In the genomic region with DNA sequence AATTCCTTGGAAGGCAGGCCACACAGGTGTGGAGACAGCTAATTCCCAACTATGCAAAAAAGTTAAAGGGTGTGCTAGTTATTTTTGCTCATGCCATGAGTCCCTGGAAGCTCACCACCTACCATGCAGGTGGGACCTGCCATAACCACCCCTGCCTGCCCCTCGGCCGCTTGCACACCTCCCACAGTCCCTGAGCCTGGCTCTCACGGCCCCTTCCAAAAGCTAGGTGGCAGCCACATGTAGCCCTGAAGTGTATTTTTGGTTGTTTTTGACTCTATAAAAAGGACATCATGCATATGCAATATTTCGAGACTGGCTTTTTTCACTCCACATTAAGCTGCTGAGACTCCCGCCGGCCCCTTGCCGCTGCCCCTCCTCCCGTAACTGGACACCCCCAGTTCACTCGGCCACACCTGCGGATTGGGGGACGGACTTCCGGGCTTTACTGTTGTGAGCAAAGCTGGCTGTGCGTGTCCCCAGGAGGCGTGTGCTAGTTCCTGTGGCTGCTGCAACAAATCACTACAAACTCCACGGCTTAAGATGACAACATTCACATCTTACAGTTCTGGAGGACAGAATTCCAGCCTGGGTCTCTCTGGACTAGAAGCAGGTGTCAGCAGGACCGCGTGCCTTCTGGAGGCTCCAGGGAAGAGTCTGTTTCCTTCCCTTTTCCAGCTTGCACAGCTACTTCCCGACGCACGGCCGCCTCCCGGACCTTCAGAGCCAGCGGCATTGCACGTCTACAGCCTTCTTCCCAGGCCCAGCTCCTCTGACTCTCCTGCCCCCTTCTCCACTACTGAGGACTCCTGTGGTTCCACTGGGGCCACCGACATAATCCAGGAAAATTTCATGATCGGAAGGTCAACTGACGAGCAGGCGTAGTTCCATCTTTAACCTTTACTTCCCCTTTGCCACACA, we compare ENCODE assay signal across 11 cellular contexts. TPM values are rescaled to one million over a fixed set of nuclear protein-coding genes. Genes with fewer than 3 reads are reported as not detected.
DNase-seq lines count a peak whose midpoint lies in the region; ATAC-seq, FAIRE-seq and TF ChIP-seq lines count a peak whose summit lies in the region.
"Had no signal": no experiment of that assay in that cellular context is flagged by ENCODE, and none has a peak within 500 bp of the region (broad histone marks: within the 10 kb centered on the region; RNA-seq: fewer than 3 reads in every experiment).

No MANE protein-coding gene starts in this region.

- no peaks in the 10 kb centered on the region for H4K20me1 ChIP-seq in keratinocyte (ENCODE audit: control insufficient read depth, extremely low read depth, insufficient read depth, low read length)

- ATAC-seq in activated CD8-positive, alpha-beta T cell treated with anti-CD3 and anti-CD28 coated beads for 36 hours = peak; percentile 58
- ATAC-seq in HG03571 (IDR thresholded peaks at IDR 0.05; ENCODE audit: unreplicated experiment) = no peak

- H3K4me2 ChIP-seq in keratinocyte (ENCODE audit: control insufficient read depth, extremely low read depth, insufficient read depth, low read depth, low read length) = peak overlapping the region; percentile 65

- no peak for TF ChIP-seq POLR2A in transverse colon (IDR thresholded peaks at IDR 0.05)

- H2AFZ ChIP-seq in keratinocyte (ENCODE audit: control insufficient read depth, low read length) = peak overlapping the region; percentile 72

- TF ChIP-seq EP300 in transverse colon (IDR thresholded peaks at IDR 0.05; ENCODE audit: low read depth) = no peak

- H3K4me1 ChIP-seq in keratinocyte (ENCODE audit: control insufficient read depth, extremely low read depth, insufficient read depth, low read length) (no peaks in the 10 kb centered on the region), transverse colon (peaks cover 3 to 26% (median 7%) of the 10 kb centered on the region in 4 donors)
- H3K4me1 ChIP-seq: SJSA1 had no signal

- H3K27me3 Mint-ChIP-seq in activated naive CD4-positive, alpha-beta T cell treated with anti-CD3 and anti-CD28 coated beads, Interleukin-2, amount 10 ng/mL, durations not matched to agents 7 days and 5 days = peaks cover 76% of the 10 kb centered on the region
- peaks cover 9% of the 10 kb centered on the region for H3K27me3 Mint-ChIP-seq in activated CD8-positive, alpha-beta T cell treated with anti-CD3 and anti-CD28 coated beads for 36 hours

- in situ Hi-C loops in transverse colon (cut with MboI; ENCODE audit: low pct_ligation_motif_present in 1 of 4, low pct_unique_long_range_greater_than_20kb in 1 of 4, low sequenced_read_pairs in 3 of 4) = no loop called here

- DNase-seq in activated naive CD4-positive, alpha-beta T cell treated with anti-CD3 and anti-CD28 coated beads, Interleukin-2, amount 10 ng/mL, durations not matched to agents 7 days and 5 days = peak; percentile 65
- no peak for DNase-seq in activated naive CD4-positive, alpha-beta T cell (lab: John Stamatoyannopoulos, UW)
- DNase-seq in activated CD8-positive, alpha-beta T cell treated with anti-CD3 and anti-CD28 coated beads for 36 hours = no peak
- DNase-seq in keratinocyte (ENCODE audit: low read depth, low spot score) (no peak), transverse colon (peak; percentile 32), SK-N-DZ (ENCODE audit: low spot score) (no peak), foreskin melanocyte (no peak)

- H3K9me3 ChIP-seq in keratinocyte (ENCODE audit: control insufficient read depth, low read depth, low read length) (no peaks in the 10 kb centered on the region), transverse colon (no peaks in the 10 kb centered on the region)
- H3K9me3 ChIP-seq: SJSA1 had no signal

- POLR2A ChIA-PET in activated CD8-positive, alpha-beta T cell treated with anti-CD3 and anti-CD28 coated beads for 36 hours (lab: Charles Lee) = interaction anchor here (0.6 to 1.3 kb wide), 2 partner anchors 20 to 33 kb away, joined by 3 to 4 read pairs; no protein-coding TSS in a partner anchor

- peaks cover 19% of the 10 kb centered on the region for H3K4me1 Mint-ChIP-seq in activated naive CD4-positive, alpha-beta T cell treated with anti-CD3 and anti-CD28 coated beads, Interleukin-2, amount 10 ng/mL, durations not matched to agents 7 days and 5 days
- H3K4me1 Mint-ChIP-seq in activated CD8-positive, alpha-beta T cell treated with anti-CD3 and anti-CD28 coated beads for 36 hours (ENCODE audit: low read depth) = peaks cover 24% of the 10 kb centered on the region

- peak overlapping the region in 1 of 3 experiments; percentile 11 for H3K4me3 ChIP-seq in keratinocyte (ENCODE audit: control insufficient read depth in 2 of 3, extremely low read depth in 1 of 3, insufficient read depth in 2 of 3, low read depth in 1 of 3, low read length in 3 of 3)
- peak overlapping the region in 1 of 4 donors; percentile 6 for H3K4me3 ChIP-seq in transverse colon
- H3K4me3 ChIP-seq: lung, SJSA1 had no signal

- H3K4me3 Mint-ChIP-seq in activated naive CD4-positive, alpha-beta T cell treated with anti-CD3 and anti-CD28 coated beads, Interleukin-2, amount 10 ng/mL, durations not matched to agents 7 days and 5 days = peak overlapping the region; percentile 18
- no peak overlapping the region for H3K4me3 Mint-ChIP-seq in activated CD8-positive, alpha-beta T cell treated with anti-CD3 and anti-CD28 coated beads for 36 hours

- no peaks in the 10 kb centered on the region for H3K79me2 ChIP-seq in keratinocyte (ENCODE audit: control insufficient read depth, insufficient read depth, low read length)

- H3K36me3 Mint-ChIP-seq in activated naive CD4-positive, alpha-beta T cell treated with anti-CD3 and anti-CD28 coated beads, Interleukin-2, amount 10 ng/mL, durations not matched to agents 7 days and 5 days = no peaks in the 10 kb centered on the region
- no peaks in the 10 kb centered on the region for H3K36me3 Mint-ChIP-seq in activated CD8-positive, alpha-beta T cell treated with anti-CD3 and anti-CD28 coated beads for 36 hours (ENCODE audit: low read depth)

- H3K27me3 ChIP-seq in keratinocyte (ENCODE audit: control insufficient read depth, extremely low read depth, insufficient read depth, low read length) (peaks cover 32% of the 10 kb centered on the region), transverse colon (no peaks in the 10 kb centered on the region)

- dilution Hi-C loops in keratinocyte (cut with MboI; ENCODE audit: extremely low pct_ligation_motif_present, low sequenced_read_pairs) = no loop called here

- H3K9me3 Mint-ChIP-seq in activated naive CD4-positive, alpha-beta T cell treated with anti-CD3 and anti-CD28 coated beads, Interleukin-2, amount 10 ng/mL, durations not matched to agents 7 days and 5 days = no peaks in the 10 kb centered on the region
- H3K9me3 Mint-ChIP-seq in activated CD8-positive, alpha-beta T cell treated with anti-CD3 and anti-CD28 coated beads for 36 hours = no peaks in the 10 kb centered on the region

- H3K27ac ChIP-seq in keratinocyte (ENCODE audit: control insufficient read depth, insufficient read depth, low read length) (no peak overlapping the region), transverse colon (no peak overlapping the region)
- H3K27ac ChIP-seq: C4-2B, SJSA1 had no signal

- WGBS in transverse colon (ENCODE audit: low coverage in 1 of 2), 2 donors = 13 to 26% methylated on average over 11 to 28 of the region's 28 CpGs

- H3K27ac Mint-ChIP-seq in activated naive CD4-positive, alpha-beta T cell treated with anti-CD3 and anti-CD28 coated beads, Interleukin-2, amount 10 ng/mL, durations not matched to agents 7 days and 5 days = no peak overlapping the region
- no peak overlapping the region for H3K27ac Mint-ChIP-seq in activated CD8-positive, alpha-beta T cell treated with anti-CD3 and anti-CD28 coated beads for 36 hours

- no peak overlapping the region for H3K9ac ChIP-seq in keratinocyte (ENCODE audit: control insufficient read depth, extremely low read depth, insufficient read depth, low read length)

- H3K36me3 ChIP-seq in keratinocyte (ENCODE audit: control insufficient read depth in 2 of 2, extremely low read depth in 1 of 2, insufficient read depth in 2 of 2, low read length in 2 of 2) = no peaks in the 10 kb centered on the region
- no peaks in the 10 kb centered on the region for H3K36me3 ChIP-seq in transverse colon
- H3K36me3 ChIP-seq: SJSA1 had no signal

- no peak for TF ChIP-seq CTCF in activated CD8-positive, alpha-beta T cell treated with anti-CD3 and anti-CD28 coated beads for 36 hours (IDR thresholded peaks at IDR 0.05)
- TF ChIP-seq CTCF in keratinocyte (optimal IDR thresholded peaks at IDR 0.05 in 1 of 3, IDR thresholded peaks at IDR 0.05 in 1 of 3, conservative IDR thresholded peaks at IDR 0.05 in 1 of 3; ENCODE audit: extremely low read depth in 1 of 3, insufficient read depth in 2 of 3, low read length in 3 of 3) = no peak
- TF ChIP-seq CTCF in transverse colon (IDR thresholded peaks at IDR 0.05) = no peak

- intact Hi-C loops in activated CD8-positive, alpha-beta T cell treated with anti-CD3 and anti-CD28 coated beads for 36 hours (cut with micrococcal nuclease) = no loop called here
- intact Hi-C loops in transverse colon (cut with DNase I; ENCODE audit: low total_unique reads) = no loop called here

- CTCF ChIA-PET in activated naive CD4-positive, alpha-beta T cell treated with anti-CD3 and anti-CD28 coated beads, Interleukin-2, amount 10 ng/mL, durations not matched to agents 7 days and 5 days (lab: Charles Lee) = interaction anchor here (0.7 to 1.6 kb wide), 6 partner anchors 9 to 43 kb away, joined by 3 to 5 read pairs (median 3); a partner anchor contains a TSS
- CTCF ChIA-PET in activated CD8-positive, alpha-beta T cell treated with anti-CD3 and anti-CD28 coated beads for 36 hours (lab: Charles Lee) = interaction anchor here (0.8 to 2.5 kb wide), 5 partner anchors 8 to 121 kb away, joined by 3 to 12 read pairs (median 3); no protein-coding TSS in a partner anchor

- no peaks in the 10 kb centered on the region for H3K9me1 ChIP-seq in keratinocyte (ENCODE audit: control insufficient read depth, extremely low read depth, insufficient read depth, low read length)

- no peak for FAIRE-seq in keratinocyte (lab: Jason Lieb, UNC)

RNA-seq across cellular contexts. Expression of a gene that starts 24.8 kb away (rescaled TPM):
- 1 to 10 TPM; 4.9 to 7.0 TPM for total RNA-seq in activated CD8-positive, alpha-beta T cell treated with anti-CD3 and anti-CD28 coated beads for 36 hours
- 0.16 to 0.72 TPM (median 0.33 TPM) in 3 replicates for polyA plus RNA-seq in keratinocyte
- polyA plus RNA-seq in keratinocyte (2011; ENCODE audit: low read depth) = 0.59 TPM
- 0.67 and 0.88 TPM in 2 replicates for polyA plus RNA-seq in keratinocyte (2011; cell fraction: cytosol; rRNA removed)
- 1.3 and 2.1 TPM in 2 replicates for polyA plus RNA-seq in keratinocyte (2011; cell fraction: nucleus; rRNA removed)
- polyA plus RNA-seq in keratinocyte (2012; ENCODE audit: low replicate concordance) = 0.38 and 0.79 TPM in 2 replicates
- polyA minus RNA-seq in keratinocyte = 0.42 to 0.75 TPM (median 0.63 TPM) in 3 replicates
- polyA minus RNA-seq in keratinocyte (2011; cell fraction: cytosol; rRNA and poly(A)+ RNA removed) = 0.58 TPM
- 0.95 and 1.3 TPM in 2 replicates for polyA minus RNA-seq in keratinocyte (2011; cell fraction: nucleus; rRNA and poly(A)+ RNA removed)
- 100 to 1,000 TPM in 1 of 4 donors, 10 to 100 TPM in 3; 44.8 to 110 (median 69.6) TPM for total RNA-seq in transverse colon
- 0.77 TPM in 1 of 2 replicates, not detected in the other for polyA plus RNA-seq in SK-N-DZ (2014; cell fraction: cytosol; rRNA removed)
- polyA plus RNA-seq in SK-N-DZ (2014; cell fraction: nucleus; rRNA removed) = 0.91 TPM in 1 of 2 replicates, not detected in the other

RNA-seq across cellular contexts. Expression of a gene that starts 25.1 kb away (rescaled TPM):
- not detected for total RNA-seq in activated CD8-positive, alpha-beta T cell treated with anti-CD3 and anti-CD28 coated beads for 36 hours
- not detected in 3 replicates for polyA plus RNA-seq in keratinocyte
- not detected for polyA plus RNA-seq in keratinocyte (2011; ENCODE audit: low read depth)
- polyA plus RNA-seq in keratinocyte (2011; cell fraction: cytosol; rRNA removed) = not detected in 2 replicates
- not detected in 2 replicates for polyA plus RNA-seq in keratinocyte (2011; cell fraction: nucleus; rRNA removed)
- not detected in 2 replicates for polyA plus RNA-seq in keratinocyte (2012; ENCODE audit: low replicate concordance)
- not detected in 3 replicates for polyA minus RNA-seq in keratinocyte
- polyA minus RNA-seq in keratinocyte (2011; cell fraction: cytosol; rRNA and poly(A)+ RNA removed) = not detected
- not detected in 2 replicates for polyA minus RNA-seq in keratinocyte (2011; cell fraction: nucleus; rRNA and poly(A)+ RNA removed)
- total RNA-seq in transverse colon = under 1 TPM in 3 of 4 donors, not detected in 1; 0.32 to 0.82 (median 0.60) TPM
- polyA plus RNA-seq in SK-N-DZ (2014; cell fraction: cytosol; rRNA removed) = not detected in 2 replicates
- polyA plus RNA-seq in SK-N-DZ (2014; cell fraction: nucleus; rRNA removed) = not detected in 2 replicates
- total RNA-seq: SJSA1 had no signal

Comparison
In these comparisons a context has a peak if more than half of its experiments do, and no peak if none do; other contexts are left out.
1. DNase-seq: peak in activated naive CD4-positive, alpha-beta T cell treated with anti-CD3 and anti-CD28 coated beads, Interleukin-2, amount 10 ng/mL, durations not matched to agents 7 days and 5 days (single experiment) and transverse colon (single experiment); none in activated naive CD4-positive, alpha-beta T cell (0 of 4), activated CD8-positive, alpha-beta T cell treated with anti-CD3 and anti-CD28 coated beads for 36 hours (single experiment), keratinocyte (single experiment), SK-N-DZ (single experiment) and foreskin melanocyte (single experiment).
2. RNA of a gene that starts 24.8 kb away (total RNA-seq): 44.8 to 110 TPM in transverse colon; 4.9 to 7.0 TPM in activated CD8-positive, alpha-beta T cell treated with anti-CD3 and anti-CD28 coated beads for 36 hours; every median in the first group is over 4 times any median in the second.